Comparison of ENCODE assay signal across 12 cellular contexts in the genomic region with DNA sequence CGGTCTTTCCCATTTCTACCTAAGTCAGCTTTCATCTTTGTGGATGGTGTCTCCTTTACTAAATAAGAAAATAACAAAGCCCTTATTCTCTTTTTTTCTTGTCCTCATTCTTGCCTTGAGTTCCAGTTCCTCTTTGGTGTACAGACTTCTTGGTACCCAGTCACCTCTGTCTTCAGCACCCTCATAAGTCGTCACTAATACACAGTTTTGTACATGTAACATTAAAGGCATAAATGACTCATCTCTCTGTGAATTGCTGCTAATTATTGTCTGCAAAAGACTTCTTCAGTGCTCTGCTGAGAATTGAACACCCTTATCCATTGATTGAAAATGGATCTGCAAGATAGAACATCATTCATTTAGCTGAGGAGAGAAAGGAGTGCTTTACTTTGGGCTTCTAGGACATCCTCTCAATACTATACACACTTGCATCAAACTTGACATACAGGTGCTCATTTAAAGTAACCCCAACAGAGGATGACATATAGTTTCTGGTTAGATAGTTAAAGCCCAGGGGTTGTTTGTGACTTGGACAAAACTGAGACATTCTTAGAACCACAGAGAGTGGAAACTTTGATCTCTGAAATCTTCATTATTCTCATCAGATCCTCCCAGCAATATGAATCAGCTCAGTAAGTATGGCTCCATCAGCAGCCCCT.
DNase-seq lines count a peak whose midpoint lies in the region; ATAC-seq and TF ChIP-seq lines count a peak whose summit lies in the region.
"Had no signal": no experiment of that assay in that cellular context is flagged by ENCODE, and none has a peak within 500 bp of the region (broad histone marks: within the 10 kb centered on the region; RNA-seq: fewer than 3 reads in every experiment).

No MANE protein-coding gene starts in this region.

- WGBS in spleen, 5 donors = 65 to 75% (median 69%) methylated on average over 2 of the region's 2 CpGs

- H3K27me3 ChIP-seq in CD8-positive, alpha-beta memory T cell (ENCODE audit: insufficient read depth, low read length, poor library complexity, severe bottlenecking) = no peaks in the 10 kb centered on the region
- no peaks in the 10 kb centered on the region for H3K27me3 ChIP-seq in spleen (replicated peaks in 1 of 7)

- no peaks in the 10 kb centered on the region for H3K9me3 ChIP-seq in CD8-positive, alpha-beta memory T cell (ENCODE audit: low read length)
- H3K9me3 ChIP-seq in spleen = no peaks in the 10 kb centered on the region

- peaks cover 6 to 14% (median 11%) of the 10 kb centered on the region in 3 donors for H3K4me1 Mint-ChIP-seq in CD8-positive, alpha-beta memory T cell
- H3K4me1 Mint-ChIP-seq in T-helper 1 cell treated with Interleukin-12 subunit alpha and Interleukin-12 subunit beta and Interleukin-4 antibody, amounts not matched to agents 30 μg/mL and 1 μg/mL, for 36 hours (ENCODE audit: low read depth) = peaks cover 29% of the 10 kb centered on the region

- H3K27me3 Mint-ChIP-seq in CD8-positive, alpha-beta memory T cell = no peaks in the 10 kb centered on the region
- no peaks in the 10 kb centered on the region for H3K27me3 Mint-ChIP-seq in T-helper 1 cell treated with Interleukin-12 subunit alpha and Interleukin-12 subunit beta and Interleukin-4 antibody, amounts not matched to agents 30 μg/mL and 1 μg/mL, for 36 hours (ENCODE audit: low read depth)
- H3K27me3 Mint-ChIP-seq: type B pancreatic cell had no signal

- no peak for TF ChIP-seq POLR2A in spleen (IDR thresholded peaks at IDR 0.05)

- H3K27ac Mint-ChIP-seq in CD8-positive, alpha-beta memory T cell = peak overlapping the region in 5 of 8 donors; percentile 2 to 77 (median 21)
- peak overlapping the region; percentile 75 for H3K27ac Mint-ChIP-seq in T-helper 1 cell treated with Interleukin-12 subunit alpha and Interleukin-12 subunit beta and Interleukin-4 antibody, amounts not matched to agents 30 μg/mL and 1 μg/mL, for 36 hours
- H3K27ac Mint-ChIP-seq: GM23338, type B pancreatic cell had no signal

- intact Hi-C loops in spleen (cut with DNase I; ENCODE audit: low total_unique reads) = no loop called here

- ATAC-seq in GM19035 (IDR thresholded peaks at IDR 0.05; ENCODE audit: unreplicated experiment) (peak; percentile 84), HG02885 (IDR thresholded peaks at IDR 0.05; ENCODE audit: poor library complexity, unreplicated experiment) (peak; percentile 80)
- ATAC-seq: GM23338 had no signal

- TF ChIP-seq CTCF in spleen (IDR thresholded peaks at IDR 0.05 in 8 of 11, conservative IDR thresholded peaks at IDR 0.05 in 3 of 11) = no peak

- peaks cover 4 to 86% (median 46%) of the 10 kb centered on the region in 3 donors for H3K36me3 Mint-ChIP-seq in CD8-positive, alpha-beta memory T cell
- H3K36me3 Mint-ChIP-seq in T-helper 1 cell treated with Interleukin-12 subunit alpha and Interleukin-12 subunit beta and Interleukin-4 antibody, amounts not matched to agents 30 μg/mL and 1 μg/mL, for 36 hours (ENCODE audit: low read depth) = peaks cover 63% of the 10 kb centered on the region

- peaks cover 54% of the 10 kb centered on the region for H3K36me3 ChIP-seq in CD8-positive, alpha-beta memory T cell (ENCODE audit: insufficient read depth, low read length)
- H3K36me3 ChIP-seq in spleen = peaks cover 4 to 98% (median 71%) of the 10 kb centered on the region in 6 donors

- H3K27ac ChIP-seq in CD8-positive, alpha-beta memory T cell (ENCODE audit: low read depth, low read length) = no peak overlapping the region
- peak overlapping the region in 1 of 8 donors; percentile 12 for H3K27ac ChIP-seq in spleen

- no peak for DNase-seq in CD8-positive, alpha-beta memory T cell
- DNase-seq in GM03348 (ENCODE audit: low spot score) (no peak), NCI-H345 treated with DMSO at 0.1 percent for 48 hours (lab: John Stamatoyannopoulos, UW; ENCODE audit: unreplicated experiment) (no peak), spleen (no peak), NCI-H1694 treated with DMSO at 0.1 percent for 48 hours (lab: John Stamatoyannopoulos, UW) (no peak)
- DNase-seq: mesendoderm, NCI-H1930 had no signal

- no peak overlapping the region for H3K4me3 ChIP-seq in CD8-positive, alpha-beta memory T cell (ENCODE audit: low read length)
- no peak overlapping the region for H3K4me3 ChIP-seq in spleen
- H3K4me3 ChIP-seq: GM23338 had no signal

- H3K4me3 Mint-ChIP-seq in CD8-positive, alpha-beta memory T cell = no peak overlapping the region
- H3K4me3 Mint-ChIP-seq in T-helper 1 cell treated with Interleukin-12 subunit alpha and Interleukin-12 subunit beta and Interleukin-4 antibody, amounts not matched to agents 30 μg/mL and 1 μg/mL, for 36 hours = no peak overlapping the region
- H3K4me3 Mint-ChIP-seq: GM23338, type B pancreatic cell had no signal

- H3K4me1 ChIP-seq in CD8-positive, alpha-beta memory T cell (ENCODE audit: insufficient read depth, low read length) = peaks cover 6% of the 10 kb centered on the region
- peaks cover 0 to 6% (median 0%) of the 10 kb centered on the region in 6 donors for H3K4me1 ChIP-seq in spleen

- no peaks in the 10 kb centered on the region for H3K9me3 Mint-ChIP-seq in CD8-positive, alpha-beta memory T cell
- no peaks in the 10 kb centered on the region for H3K9me3 Mint-ChIP-seq in T-helper 1 cell treated with Interleukin-12 subunit alpha and Interleukin-12 subunit beta and Interleukin-4 antibody, amounts not matched to agents 30 μg/mL and 1 μg/mL, for 36 hours
- H3K9me3 Mint-ChIP-seq: GM23338, type B pancreatic cell had no signal

- CTCF ChIA-PET in CD8-positive, alpha-beta memory T cell (lab: Charles Lee) = no interaction called here

- POLR2A ChIA-PET in CD8-positive, alpha-beta memory T cell (lab: Charles Lee) = no interaction called here
